Comparison of ENCODE assay signal across 16 cellular contexts in the genomic region with DNA sequence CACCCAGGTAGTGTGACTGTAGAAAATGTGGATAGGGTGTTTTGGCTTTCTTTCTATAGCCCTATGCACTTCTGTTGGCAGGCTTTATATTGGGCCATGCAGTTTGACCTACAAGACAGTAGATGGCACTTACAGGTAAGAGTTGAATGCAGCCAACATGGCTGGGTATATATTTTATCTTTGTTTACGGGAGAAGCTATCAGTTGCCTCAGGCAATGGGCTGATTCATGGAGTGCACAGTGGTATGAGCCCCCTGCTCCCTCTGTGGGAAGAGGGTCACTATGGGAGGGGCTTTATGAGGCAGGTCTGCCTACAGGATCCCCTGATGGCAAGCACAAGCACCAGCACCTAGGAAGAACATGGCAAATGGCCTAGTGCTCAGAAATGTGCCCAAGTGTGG.
A peak's percentile ranks its signal among the peaks of the same experiment; 100 is the strongest.
DNase-seq lines count a peak whose midpoint lies in the region; ATAC-seq and TF ChIP-seq lines count a peak whose summit lies in the region.
"Had no signal": no experiment of that assay in that cellular context is flagged by ENCODE, and none has a peak within 500 bp of the region (broad histone marks: within the 10 kb centered on the region; RNA-seq: fewer than 3 reads in every experiment).

No MANE protein-coding gene starts in this region.

- H3K9me3 ChIP-seq in adipocyte (ENCODE audit: control insufficient read depth, low read length), result peaks cover 25% of the 10 kb centered on the region

- ATAC-seq in HG02852 (IDR thresholded peaks at IDR 0.05; ENCODE audit: unreplicated experiment) (no peak), GM18873 (IDR thresholded peaks at IDR 0.05; ENCODE audit: low FRiP score, unreplicated experiment) (no peak), HG02870 (IDR thresholded peaks at IDR 0.05; ENCODE audit: unreplicated experiment) (no peak)
- ATAC-seq: activated T-helper 17 cell treated with anti-CD3 and anti-CD28 coated beads, Interleukin-2, amount 50 U/mL, for 72 hours; heart right ventricle had no signal

- no peak overlapping the region for H3K9ac ChIP-seq in adipocyte (ENCODE audit: low read length)

- DNase-seq in GM12865 (ENCODE audit: low read depth), result peak; percentile 1
- DNase-seq in LHCN-M2 (ENCODE audit: low read depth), result peak; percentile 44
- no peak for DNase-seq in adipocyte (ENCODE audit: low read depth)
- peak; percentile 20 for DNase-seq in iPS DF 19.7 (ENCODE audit: low read depth, low spot score)
- no peak for DNase-seq in amniotic stem cell (lab: John Stamatoyannopoulos, UW)
- DNase-seq: activated CD4-positive, alpha-beta T cell treated with anti-CD3 and anti-CD28 coated beads for 1 hour; DMS79 treated with DMSO at 0.1 percent for 48 hours; GOT3; heart right ventricle; NCI-H1092 treated with DMSO at 0.1 percent for 48 hours; retina had no signal

- TF ChIP-seq CTCF in GM12865 (IDR thresholded peaks at IDR 0.05; ENCODE audit: insufficient read depth, low read depth, low read length, missing control alignments), result no peak

- H3K4me3 ChIP-seq in GM12865 (ENCODE audit: low read depth, low read length) (no peak overlapping the region), adipocyte (ENCODE audit: low read length) (peak overlapping the region; percentile 18)
- H3K4me3 ChIP-seq: heart right ventricle, thoracic aorta had no signal

- no peaks in the 10 kb centered on the region for H3K4me1 ChIP-seq in adipocyte (ENCODE audit: control insufficient read depth, insufficient read depth, low read length)
- H3K4me1 ChIP-seq: heart right ventricle had no signal

- H3K36me3 ChIP-seq in adipocyte (ENCODE audit: control insufficient read depth, insufficient read depth, low read length, severe bottlenecking), result no peaks in the 10 kb centered on the region
- H3K36me3 ChIP-seq: heart right ventricle, thoracic aorta had no signal

- no peaks in the 10 kb centered on the region for H3K27me3 ChIP-seq in adipocyte (replicated peaks; ENCODE audit: control insufficient read depth, insufficient read depth, low read length)
- H3K27me3 ChIP-seq: heart right ventricle had no signal

Comparison
In these comparisons a context has a peak if more than half of its experiments do, and no peak if none do; other contexts are left out.
1. DNase-seq: peak in GM12865 (single experiment), LHCN-M2 (single experiment) and iPS DF 19.7 (single experiment); none in adipocyte (single experiment) and amniotic stem cell (single experiment).